ENCODE assay signal across 20 cellular contexts in the genomic region with DNA sequence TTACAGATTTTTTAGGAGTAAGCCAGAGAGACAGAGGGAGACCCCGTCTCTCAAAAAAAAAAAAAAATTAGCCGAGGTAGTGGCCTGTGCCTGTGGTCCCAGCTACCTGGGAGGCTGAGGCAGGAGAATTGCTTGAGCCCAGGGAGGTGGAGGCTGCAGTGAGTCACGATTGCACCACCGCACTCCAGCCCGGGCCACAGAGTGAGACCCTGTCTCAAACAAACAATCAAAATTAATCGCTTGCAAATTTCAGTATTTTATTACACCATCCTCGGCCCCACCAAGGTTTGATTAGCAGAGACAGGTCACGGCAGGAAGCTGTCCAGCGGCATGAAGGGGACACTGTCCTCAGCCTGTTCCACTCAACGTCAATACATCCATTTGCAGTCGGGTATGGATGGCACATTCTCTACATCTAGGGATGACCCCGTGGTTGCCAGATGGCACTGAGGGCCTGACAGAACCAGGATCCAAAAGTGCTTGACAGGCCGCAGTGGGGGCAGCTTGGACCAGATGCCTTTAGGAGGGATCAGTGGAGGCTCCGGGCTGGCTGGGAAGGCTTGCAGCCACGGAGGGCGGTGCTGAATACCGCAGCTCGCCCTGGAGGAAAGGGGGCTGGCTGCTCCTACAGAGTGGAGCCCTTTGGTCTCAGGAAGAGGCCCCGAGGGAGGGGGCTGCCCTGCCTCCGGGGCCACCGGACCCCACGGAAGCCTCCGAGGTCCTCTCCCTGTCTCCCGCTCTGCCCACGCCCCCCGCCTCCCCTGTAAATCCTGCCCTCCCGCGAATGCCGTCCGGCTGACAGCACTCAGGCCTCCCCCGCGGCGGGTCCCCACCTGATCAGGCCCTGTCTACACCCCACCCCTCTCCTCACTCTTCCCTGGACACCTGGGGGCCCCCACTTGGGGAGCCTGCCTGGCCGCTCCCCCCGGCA. TPM values are rescaled to one million over a fixed set of nuclear protein-coding genes. Genes with fewer than 3 reads are reported as not detected.
A peak's percentile ranks its signal among the peaks of the same experiment; 100 is the strongest.
DNase-seq lines count a peak whose midpoint lies in the region; ATAC-seq, FAIRE-seq and TF ChIP-seq lines count a peak whose summit lies in the region.
"Had no signal": no experiment of that assay in that cellular context is flagged by ENCODE, and none has a peak within 500 bp of the region (broad histone marks: within the 10 kb centered on the region; RNA-seq: fewer than 3 reads in every experiment).

No MANE protein-coding gene starts in this region.

- H3K4me1 ChIP-seq in astrocyte (ENCODE audit: insufficient read depth, low read length) = peaks cover 22% of the 10 kb centered on the region
- H3K4me1 ChIP-seq in suprapubic skin = peaks cover 7% of the 10 kb centered on the region
- H3K4me1 ChIP-seq: right lobe of liver had no signal

- H3K27me3 ChIP-seq in astrocyte (ENCODE audit: insufficient read depth, low read length) = peaks cover 2% of the 10 kb centered on the region
- H3K27me3 ChIP-seq in kidney epithelial cell (ENCODE audit: control insufficient read depth, insufficient read depth, low read length) = peaks cover 5% of the 10 kb centered on the region
- peaks cover 4% of the 10 kb centered on the region for H3K27me3 ChIP-seq in suprapubic skin
- H3K27me3 ChIP-seq: right lobe of liver had no signal

- H4K20me1 ChIP-seq in astrocyte (ENCODE audit: insufficient read depth, low read length) = no peaks in the 10 kb centered on the region

- no peaks in the 10 kb centered on the region for H3K9me3 ChIP-seq in astrocyte (ENCODE audit: insufficient read depth, low read depth, low read length)
- H3K9me3 ChIP-seq in suprapubic skin = no peaks in the 10 kb centered on the region
- H3K9me3 ChIP-seq: right lobe of liver had no signal

- H3K27ac ChIP-seq in astrocyte (ENCODE audit: low read depth, low read length) (no peak overlapping the region), suprapubic skin (no peak overlapping the region)
- H3K27ac ChIP-seq: 22Rv1, right lobe of liver had no signal

- WGBS in suprapubic skin = 60% methylated on average over 22 of the region's 35 CpGs

- H2AFZ ChIP-seq in astrocyte (ENCODE audit: low read depth, low read length) = peak overlapping the region; percentile 11

- H3K4me2 ChIP-seq in astrocyte (ENCODE audit: low read length) = peak overlapping the region; percentile 51

- peaks cover 17% of the 10 kb centered on the region for H3K4me1 Mint-ChIP-seq in astrocyte (ENCODE audit: low read depth, unreplicated experiment)
- H3K4me1 Mint-ChIP-seq in stimulated activated effector memory CD8-positive, alpha-beta T cell treated with anti-CD3 and anti-CD28 coated beads, Interleukin-12 subunit alpha, Interleukin-12 subunit beta, amount 100 ng/mL, for 72 hours = peaks cover 49% of the 10 kb centered on the region

- no peak overlapping the region for H3K9ac ChIP-seq in astrocyte (ENCODE audit: low read length)

- DNase-seq in DMS 273 (lab: John Stamatoyannopoulos, UW; ENCODE audit: unreplicated experiment) (peak; percentile 13), DMS 273 treated with DMSO at 0.1 percent for 48 hours (lab: John Stamatoyannopoulos, UW) (no peak), astrocyte (ENCODE audit: low read depth) (no peak), kidney epithelial cell (ENCODE audit: low read depth) (no peak), NCI-H2227 treated with DMSO at 0.1 percent for 48 hours (lab: John Stamatoyannopoulos, UW) (no peak), suprapubic skin (ENCODE audit: low spot score in 2 of 2) (no peak)
- no peak for DNase-seq in stimulated activated effector memory CD8-positive, alpha-beta T cell treated with anti-CD3 and anti-CD28 coated beads, Interleukin-12 subunit alpha, Interleukin-12 subunit beta, amount 100 ng/mL, for 72 hours (ENCODE audit: low spot score in 2 of 2)
- DNase-seq: activated CD4-positive, CD25-positive, alpha-beta regulatory T cell treated with anti-CD3 and anti-CD28 coated beads, Interleukin-2, amount 50 U/mL, for 72 hours; activated T-cell treated with anti-CD3 and anti-CD28 coated beads, Interleukin-2, amount 50 U/mL, for 24 hours; foreskin melanocyte; KG1; NCI-H1436; NCI-H446; OCI-M1; right lobe of liver; stimulated activated naive CD4-positive, alpha-beta T cell treated with Interleukin-2 at 50 U/mL for 16 hours; SW 1271 had no signal

- H3K79me2 ChIP-seq in astrocyte (ENCODE audit: insufficient read depth, low read length) = no peaks in the 10 kb centered on the region

- no peaks in the 10 kb centered on the region for H3K9me3 Mint-ChIP-seq in astrocyte (ENCODE audit: unreplicated experiment)
- no peaks in the 10 kb centered on the region for H3K9me3 Mint-ChIP-seq in stimulated activated effector memory CD8-positive, alpha-beta T cell treated with anti-CD3 and anti-CD28 coated beads, Interleukin-12 subunit alpha, Interleukin-12 subunit beta, amount 100 ng/mL, for 72 hours
- H3K9me3 Mint-ChIP-seq: activated T-cell treated with anti-CD3 and anti-CD28 coated beads, Interleukin-2, amount 50 U/mL, for 24 hours had no signal

- H3K36me3 Mint-ChIP-seq in astrocyte (ENCODE audit: low read depth, unreplicated experiment) = peaks cover 4% of the 10 kb centered on the region
- peaks cover 6% of the 10 kb centered on the region for H3K36me3 Mint-ChIP-seq in stimulated activated effector memory CD8-positive, alpha-beta T cell treated with anti-CD3 and anti-CD28 coated beads, Interleukin-12 subunit alpha, Interleukin-12 subunit beta, amount 100 ng/mL, for 72 hours

- ATAC-seq in stimulated activated effector memory CD8-positive, alpha-beta T cell treated with anti-CD3 and anti-CD28 coated beads, Interleukin-12 subunit alpha, Interleukin-12 subunit beta, amount 100 ng/mL, for 72 hours = no peak
- no peak for ATAC-seq in GM18520 (IDR thresholded peaks at IDR 0.05; ENCODE audit: unreplicated experiment)

- TF ChIP-seq CTCF in astrocyte (IDR thresholded peaks at IDR 0.05; ENCODE audit: insufficient read depth, low read depth, low read length) (no peak), kidney epithelial cell (IDR thresholded peaks at IDR 0.05; ENCODE audit: insufficient read depth, low read length, poor library complexity, severe bottlenecking) (no peak), suprapubic skin (IDR thresholded peaks at IDR 0.05) (no peak)

- no peak overlapping the region for H3K4me3 ChIP-seq in astrocyte (ENCODE audit: insufficient read depth, low read depth, low read length)
- H3K4me3 ChIP-seq in kidney epithelial cell (ENCODE audit: low read depth, low read length) = peak overlapping the region; percentile 10
- no peak overlapping the region for H3K4me3 ChIP-seq in suprapubic skin
- H3K4me3 ChIP-seq: right lobe of liver had no signal

- H3K4me3 Mint-ChIP-seq in astrocyte (ENCODE audit: unreplicated experiment) = no peak overlapping the region
- H3K4me3 Mint-ChIP-seq in stimulated activated effector memory CD8-positive, alpha-beta T cell treated with anti-CD3 and anti-CD28 coated beads, Interleukin-12 subunit alpha, Interleukin-12 subunit beta, amount 100 ng/mL, for 72 hours = no peak overlapping the region
- H3K4me3 Mint-ChIP-seq: activated T-cell treated with anti-CD3 and anti-CD28 coated beads, Interleukin-2, amount 50 U/mL, for 24 hours had no signal

- no peak overlapping the region for H3K27ac Mint-ChIP-seq in astrocyte (ENCODE audit: unreplicated experiment)
- peak overlapping the region; percentile 97 for H3K27ac Mint-ChIP-seq in stimulated activated effector memory CD8-positive, alpha-beta T cell treated with anti-CD3 and anti-CD28 coated beads, Interleukin-12 subunit alpha, Interleukin-12 subunit beta, amount 100 ng/mL, for 72 hours
- H3K27ac Mint-ChIP-seq: activated T-cell treated with anti-CD3 and anti-CD28 coated beads, Interleukin-2, amount 50 U/mL, for 24 hours had no signal

- H3K27me3 Mint-ChIP-seq in astrocyte (ENCODE audit: low read depth, unreplicated experiment) = no peaks in the 10 kb centered on the region
- H3K27me3 Mint-ChIP-seq: activated T-cell treated with anti-CD3 and anti-CD28 coated beads, Interleukin-2, amount 50 U/mL, for 24 hours had no signal

- TF ChIP-seq POLR2A in suprapubic skin (IDR thresholded peaks at IDR 0.05) = no peak

- FAIRE-seq in astrocyte (lab: Jason Lieb, UNC) = no peak
- FAIRE-seq: islet of Langerhans had no signal

- no peak for TF ChIP-seq EP300 in suprapubic skin (IDR thresholded peaks at IDR 0.05)

- H3K36me3 ChIP-seq in astrocyte (ENCODE audit: insufficient read depth, low read length) = peaks cover 3% of the 10 kb centered on the region
- H3K36me3 ChIP-seq in kidney epithelial cell (ENCODE audit: control insufficient read depth, insufficient read depth, low read length) = no peaks in the 10 kb centered on the region
- peaks cover 2% of the 10 kb centered on the region for H3K36me3 ChIP-seq in suprapubic skin
- H3K36me3 ChIP-seq: right lobe of liver had no signal

RNA-seq across cellular contexts. Expression of gene ASPRV1, which starts 13.1 kb away (rescaled TPM):
- total RNA-seq in astrocyte (0.23 and 0.26 TPM in 2 replicates), kidney epithelial cell (0.07 and 0.08 TPM in 2 replicates), suprapubic skin (100 to 1,000 TPM in 3 of 4 donors, 10 to 100 TPM in 1; 45.3 to 805 (median 558) TPM)

RNA-seq across cellular contexts. Expression of gene MXD1, which starts 33.4 kb away (rescaled TPM):
- total RNA-seq in astrocyte = 26.2 and 29.2 TPM in 2 replicates
- total RNA-seq in kidney epithelial cell = 14.1 and 14.4 TPM in 2 replicates
- 10 to 100 TPM; 12.5 to 18.6 (median 15.7) TPM for total RNA-seq in suprapubic skin

RNA-seq across cellular contexts. Expression of gene SNRNP27, which starts 54.5 kb away (rescaled TPM):
- total RNA-seq in astrocyte = 67.7 and 69.3 TPM in 2 replicates
- 69.4 and 84.1 TPM in 2 replicates for total RNA-seq in kidney epithelial cell
- 10 to 100 TPM; 54.4 to 84.4 (median 64.4) TPM for total RNA-seq in suprapubic skin

Comparison
In these comparisons a context has a peak if more than half of its experiments do, and no peak if none do; other contexts are left out.
1. RNA of gene ASPRV1, which starts 13.1 kb away (total RNA-seq): 45.3 to 805 TPM in suprapubic skin; 0.23 to 0.26 TPM in astrocyte and 0.07 to 0.08 TPM in kidney epithelial cell; every median in the first group is over 10 times any median in the second.